Comparison of ENCODE assay signal across 28 cellular contexts in the genomic region with DNA sequence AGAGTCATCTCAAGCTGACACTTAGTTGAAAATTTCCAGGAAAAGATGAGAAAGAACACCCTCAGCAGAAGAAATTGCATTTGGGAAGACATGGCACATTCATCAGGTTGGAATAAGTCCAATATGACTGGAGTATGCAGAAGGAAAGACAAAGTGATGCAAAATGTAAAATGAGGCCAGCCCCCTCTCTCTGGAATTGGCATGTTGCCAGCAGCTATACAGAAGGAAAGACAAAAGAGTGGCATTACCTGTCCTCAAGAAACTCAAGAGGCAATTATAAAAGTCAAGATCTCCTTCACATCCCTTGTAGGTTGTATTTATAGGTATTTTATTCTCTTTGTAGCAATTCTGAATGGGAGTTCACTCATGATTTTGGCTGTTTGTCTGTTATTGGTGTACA.
"Had no signal": no experiment of that assay in that cellular context is flagged by ENCODE, and none has a peak within 500 bp of the region (broad histone marks: within the 10 kb centered on the region; RNA-seq: fewer than 3 reads in every experiment).

No MANE protein-coding gene starts in this region.

- H3K27ac Mint-ChIP-seq: activated CD4-positive, alpha-beta memory T cell treated with anti-CD3 and anti-CD28 coated beads, Interleukin-2, amount 10 ng/mL, durations not matched to agents 7 days and 5 days; activated CD4-positive, alpha-beta T cell treated with anti-CD3 and anti-CD28 coated beads for 36 hours; activated naive CD4-positive, alpha-beta T cell treated with anti-CD3 and anti-CD28 coated beads for 36 hours; activated naive CD8-positive, alpha-beta T cell; activated T-helper 17 cell treated with anti-CD3 and anti-CD28 coated beads, Interleukin-2, amount 50 U/mL, for 72 hours; T-cell had no signal

- H3K27me3 Mint-ChIP-seq: activated CD4-positive, alpha-beta memory T cell treated with anti-CD3 and anti-CD28 coated beads, Interleukin-2, amount 10 ng/mL, durations not matched to agents 7 days and 5 days; activated CD4-positive, alpha-beta T cell treated with anti-CD3 and anti-CD28 coated beads for 36 hours; activated naive CD8-positive, alpha-beta T cell; activated T-helper 17 cell treated with anti-CD3 and anti-CD28 coated beads, Interleukin-2, amount 50 U/mL, for 72 hours; T-cell had no signal

- FAIRE-seq: colon had no signal

- H3K4me3 ChIP-seq: cardiac muscle cell, SK-N-MC had no signal

- DNase-seq: activated CD4-positive, alpha-beta memory T cell treated with anti-CD3 and anti-CD28 coated beads, Interleukin-2, amount 10 ng/mL, durations not matched to agents 7 days and 5 days; activated CD4-positive, alpha-beta T cell treated with anti-CD3 and anti-CD28 coated beads for 36 hours; activated CD4-positive, alpha-beta T cell treated with anti-CD3 and anti-CD28 coated beads, Interleukin-2, amount 50 U/mL, for 1 hour; activated gamma-delta T cell; activated naive CD4-positive, alpha-beta T cell treated with anti-CD3 and anti-CD28 coated beads for 36 hours; activated T-cell treated with anti-CD3 and anti-CD28 coated beads for 4 hours; activated T-cell treated with anti-CD3 and anti-CD28 coated beads, Interleukin-2, amount 50 U/mL, for 48 hours; brain microvascular endothelial cell; cerebellar nuclear complex; Karpas-422; MM.1S; NCI-H1436; NCI-H1694 treated with DMSO at 0.1 percent for 48 hours; NCI-H2081 treated with DMSO at 0.1 percent for 48 hours; NCI-H2227 treated with DMSO at 0.1 percent for 48 hours; NCI-H510A; NCI-H526 treated with DMSO at 0.1 percent for 48 hours; OCI-M1; RPMI8226; T-cell had no signal

- H3K36me3 ChIP-seq: brain microvascular endothelial cell, cardiac muscle cell had no signal

- H3K27me3 ChIP-seq: brain microvascular endothelial cell, cardiac muscle cell had no signal

- H3K36me3 Mint-ChIP-seq: activated naive CD8-positive, alpha-beta T cell; T-cell had no signal

- H3K4me3 Mint-ChIP-seq: activated CD4-positive, alpha-beta memory T cell treated with anti-CD3 and anti-CD28 coated beads, Interleukin-2, amount 10 ng/mL, durations not matched to agents 7 days and 5 days; activated CD4-positive, alpha-beta T cell treated with anti-CD3 and anti-CD28 coated beads for 36 hours; activated naive CD4-positive, alpha-beta T cell treated with anti-CD3 and anti-CD28 coated beads for 36 hours; activated naive CD8-positive, alpha-beta T cell; activated T-helper 17 cell treated with anti-CD3 and anti-CD28 coated beads, Interleukin-2, amount 50 U/mL, for 72 hours; T-cell had no signal

- ATAC-seq: activated CD4-positive, alpha-beta T cell treated with anti-CD3 and anti-CD28 coated beads for 36 hours; activated T-helper 17 cell treated with anti-CD3 and anti-CD28 coated beads, Interleukin-2, amount 50 U/mL, for 72 hours; Panc1; Right ventricle myocardium inferior; T-cell had no signal

- H3K27ac ChIP-seq: brain microvascular endothelial cell, cardiac muscle cell, SK-N-MC, VCaP had no signal

- H3K4me1 Mint-ChIP-seq: activated CD4-positive, alpha-beta memory T cell treated with anti-CD3 and anti-CD28 coated beads, Interleukin-2, amount 10 ng/mL, durations not matched to agents 7 days and 5 days; activated CD4-positive, alpha-beta T cell treated with anti-CD3 and anti-CD28 coated beads for 36 hours; activated T-helper 17 cell treated with anti-CD3 and anti-CD28 coated beads, Interleukin-2, amount 50 U/mL, for 72 hours; T-cell had no signal
